In genomic region chr12:54106803-54107202, GRCh38 we compare ENCODE assay signal across 9 cellular contexts. TPM values are rescaled to one million over a fixed set of nuclear protein-coding genes. Genes with fewer than 3 reads are reported as not detected.
"Had no signal": no experiment of that assay in that cellular context is flagged by ENCODE, and none has a peak within 500 bp of the region (broad histone marks: within the 10 kb centered on the region; RNA-seq: fewer than 3 reads in every experiment).

No MANE protein-coding gene starts in this region.

RNA-seq across cellular contexts. Expression of gene HOXC4, which starts 53.2 kb away (rescaled TPM):
- total RNA-seq: activated CD4-positive, alpha-beta T cell treated with anti-CD3 and anti-CD28 coated beads for 36 hours; activated CD4-positive, alpha-beta T cell treated with anti-CD3 and anti-CD28 coated beads, Interleukin-2, amount 10 ng/mL, durations not matched to agents 24 days and 14 days; activated T-helper 1 cell treated with anti-CD3 and anti-CD28 coated beads, Interleukin-12 subunit alpha, Interleukin-12 subunit beta, Interleukin-2, Interleukin-4 antibody, amounts not matched to agents 30 ng/mL and 10 ng/mL and 1 ng/mL, durations not matched to agents 14 hours and 24 hours and 36 hours; body of pancreas; cardiac muscle cell; cerebellum; dermis blood vessel endothelial cell; frontal cortex; T-helper 17 cell had no signal
- polyA plus RNA-seq: cardiac muscle cell had no signal
